24 cellular contexts compared by ENCODE assay signal in the genomic region with DNA sequence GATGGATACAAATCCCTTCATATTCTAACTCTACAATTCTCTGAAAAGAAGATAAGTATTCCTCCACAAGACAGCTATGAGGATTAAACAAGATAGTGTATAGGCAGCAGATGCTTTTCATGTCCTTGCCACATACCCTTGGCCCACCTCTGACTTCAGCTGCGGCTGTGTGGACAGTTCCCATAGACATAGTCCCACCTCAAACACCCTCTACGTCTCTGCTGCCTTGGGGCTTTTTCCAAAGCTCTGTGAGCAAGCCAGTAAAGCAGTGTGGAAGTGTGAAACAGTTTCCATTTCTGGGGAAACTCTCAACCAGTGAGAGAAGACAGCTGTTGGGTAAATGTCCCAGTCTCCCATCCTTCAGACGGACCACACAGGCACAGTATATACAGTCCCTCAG.
"Had no signal": no experiment of that assay in that cellular context is flagged by ENCODE, and none has a peak within 500 bp of the region (broad histone marks: within the 10 kb centered on the region; RNA-seq: fewer than 3 reads in every experiment).

No MANE protein-coding gene starts in this region.

- DNase-seq: islet precursor cell; left ventricle myocardium inferior; midbrain; mucosa of descending colon; naive thymus-derived CD8-positive, alpha-beta T cell; nucleus accumbens; right cardiac atrium; stimulated activated CD4-positive, alpha-beta T cell treated with anti-CD3 and anti-CD28 coated beads, Interleukin-12 subunit alpha, Interleukin-12 subunit beta, amount 100 ng/mL, for 4 hours; stimulated activated CD4-positive, alpha-beta T cell treated with anti-CD3 and anti-CD28 coated beads, Interleukin-15, amount 100 ng/mL, for 24 hours; stimulated activated CD4-positive, alpha-beta T cell treated with anti-CD3 and anti-CD28 coated beads, Interleukin-2, amount 100 ng/mL, for 24 hours; stimulated activated CD4-positive, alpha-beta T cell treated with anti-CD3 and anti-CD28 coated beads, Interleukin-4, amount 100 ng/mL, for 1 hour; stimulated activated naive B cell treated with anti-CD40 and anti-IgM and Interleukin-4, amounts not matched to agents 10 μg/mL and 1 μg/mL and 100 μg/mL, for 72 hours; stimulated activated naive CD8-positive, alpha-beta T cell treated with anti-CD3 and anti-CD28 coated beads, Interleukin-15, Interleukin-2, amounts not matched to agents 100 U/mL and 50 U/mL, for 24 hours; stomach; testis; tibial artery; trophoblast cell; upper lobe of right lung had no signal

- H3K27me3 ChIP-seq: stomach, testis, tibial artery, upper lobe of right lung had no signal

- H3K79me2 ChIP-seq: parathyroid adenoma had no signal

- H3K27me3 Mint-ChIP-seq: naive thymus-derived CD8-positive, alpha-beta T cell; stimulated activated naive B cell treated with anti-CD40 and anti-IgM and Interleukin-4, amounts not matched to agents 10 μg/mL and 1 μg/mL and 100 μg/mL, for 72 hours had no signal

- H3K4me3 ChIP-seq: left ventricle myocardium inferior, lung, mucosa of descending colon, skin epidermis, stomach, testis, tibial artery, upper lobe of right lung had no signal

- H3K9me3 Mint-ChIP-seq: nephron, neural crest cell had no signal

- H3K9me3 ChIP-seq: mucosa of descending colon, testis, upper lobe of right lung had no signal

- H3K4me3 Mint-ChIP-seq: naive thymus-derived CD8-positive, alpha-beta T cell; nephron; neural crest cell; stimulated activated naive B cell treated with anti-CD40 and anti-IgM and Interleukin-4, amounts not matched to agents 10 μg/mL and 1 μg/mL and 100 μg/mL, for 72 hours had no signal

- ATAC-seq: mucosa of descending colon; naive thymus-derived CD8-positive, alpha-beta T cell; sciatic nerve; stimulated activated naive B cell treated with anti-CD40 and anti-IgM and Interleukin-4, amounts not matched to agents 10 μg/mL and 1 μg/mL and 100 μg/mL, for 72 hours; stimulated activated naive CD8-positive, alpha-beta T cell treated with anti-CD3 and anti-CD28 coated beads, Interleukin-15, Interleukin-2, amounts not matched to agents 100 U/mL and 50 U/mL, for 24 hours; upper lobe of right lung had no signal

- H3K4me1 ChIP-seq: parathyroid adenoma, stomach, testis, tibial artery, upper lobe of right lung had no signal

- H3K27ac Mint-ChIP-seq: nephron; stimulated activated naive B cell treated with anti-CD40 and anti-IgM and Interleukin-4, amounts not matched to agents 10 μg/mL and 1 μg/mL and 100 μg/mL, for 72 hours had no signal

- H2AFZ ChIP-seq: parathyroid adenoma had no signal

- H3K27ac ChIP-seq: left ventricle myocardium inferior, parathyroid adenoma, skin epidermis, stomach, testis, tibial artery, upper lobe of right lung had no signal

- H3K4me1 Mint-ChIP-seq: nephron; neural crest cell; stimulated activated naive B cell treated with anti-CD40 and anti-IgM and Interleukin-4, amounts not matched to agents 10 μg/mL and 1 μg/mL and 100 μg/mL, for 72 hours had no signal
